8 cellular contexts compared by ENCODE assay signal in the genomic region with DNA sequence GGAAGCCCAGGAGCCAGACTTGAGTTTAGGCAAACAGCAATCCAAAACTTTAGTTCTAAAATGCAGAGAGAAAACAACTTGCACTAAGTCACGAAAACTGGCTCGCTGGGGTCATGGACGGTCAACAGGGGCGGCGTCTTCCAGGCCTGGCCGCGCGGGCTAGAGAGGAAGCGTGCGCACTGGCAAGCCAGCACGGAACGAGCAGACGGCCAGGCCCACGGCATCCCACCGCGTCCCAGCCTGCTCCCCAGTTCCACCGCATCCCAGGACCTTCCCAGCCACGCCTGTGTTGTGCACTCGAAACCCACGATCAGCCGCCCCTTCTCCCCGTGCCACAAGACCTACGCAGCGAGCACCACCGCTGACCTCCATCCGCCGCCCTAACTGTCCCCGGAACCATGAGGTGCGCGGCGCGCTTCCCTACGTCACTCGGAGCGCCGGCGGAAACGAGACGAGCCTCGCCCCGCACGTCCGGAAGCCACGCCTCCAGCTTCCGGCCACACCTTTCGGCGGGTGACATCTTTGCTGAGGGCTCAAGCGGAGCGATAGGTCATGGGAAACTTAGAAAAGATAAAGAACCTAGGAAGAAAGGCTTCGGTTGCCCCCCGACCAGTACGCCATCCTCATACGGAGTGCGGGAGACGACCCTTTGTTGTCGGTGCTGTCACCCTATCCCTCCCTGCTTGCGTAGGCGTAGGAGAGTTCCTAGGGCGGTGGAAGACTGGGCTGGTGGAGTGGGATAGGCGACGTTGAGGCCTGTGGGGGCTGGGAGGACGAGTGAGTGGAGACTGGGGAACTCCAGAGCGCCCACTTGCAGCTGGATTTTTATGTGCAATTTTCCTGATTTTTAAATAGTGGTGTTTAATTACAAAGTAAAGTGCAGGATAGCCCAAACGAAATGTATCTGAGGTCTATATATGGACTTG. TPM values are rescaled to one million over a fixed set of nuclear protein-coding genes. Genes with fewer than 3 reads are reported as not detected.
A peak's percentile ranks its signal among the peaks of the same experiment; 100 is the strongest.
DNase-seq lines count a peak whose midpoint lies in the region; TF ChIP-seq lines count a peak whose summit lies in the region.

TBRG4 (minus strand) TSS at position 400 of the 926 bp plus-strand sequence. CDS start 2,460 bp downstream, outside the sequence.

- no peaks in the 10 kb centered on the region for H3K9me3 ChIP-seq in effector memory CD4-positive, alpha-beta T cell (ENCODE audit: control insufficient read depth, low read length)

- peaks cover 26% of the 10 kb centered on the region for H3K36me3 ChIP-seq in effector memory CD4-positive, alpha-beta T cell (ENCODE audit: control insufficient read depth, insufficient read depth, low read length)

- TF ChIP-seq CTCF in GM20000 (IDR thresholded peaks at IDR 0.05; ENCODE audit: extremely low read depth, missing control alignments), result no peak

- POLR2A ChIA-PET in activated CD8-positive, alpha-beta memory T cell treated with anti-CD3 and anti-CD28 coated beads for 36 hours (lab: Charles Lee), result interaction anchor here (0.6 to 3.1 kb wide), 10 partner anchors 8 to 314 kb away, joined by 3 to 17 read pairs (median 4); partner anchors contain the start of genes CCM2 and PURB

- CTCF ChIA-PET in activated CD8-positive, alpha-beta memory T cell treated with anti-CD3 and anti-CD28 coated beads for 36 hours (lab: Charles Lee), result interaction anchor here (1.0 to 1.9 kb wide), 5 partner anchors 11 to 138 kb away, joined by 4 to 6 read pairs (median 4); no protein-coding TSS in a partner anchor

- DNase-seq in COR-L47 (lab: John Stamatoyannopoulos, UW) (peak; percentile 91), GM20000 (ENCODE audit: low spot score) (peak; percentile 92), HT-29 (ENCODE audit: low spot score) (peak; percentile 99), lung microvascular endothelial cell (ENCODE audit: low read depth in 2 of 2) (peak; percentile 95 to 96)
- DNase-seq in NK-92 treated with Interleukin-12 subunit alpha and Interleukin-12 subunit beta, amount 100 ng/mL, for 24 hours (lab: John Stamatoyannopoulos, UW), result peak; percentile 81
- DNase-seq in effector memory CD4-positive, alpha-beta T cell, result peak; percentile 85 to 90 (median 88)
- DNase-seq in stimulated activated CD4-positive, alpha-beta T cell treated with anti-CD3 and anti-CD28 coated beads, TNF-alpha, amount 100 ng/mL, for 48 hours (ENCODE audit: low read depth in 3 of 3), result peak; percentile 88 to 91 (median 88)

- peak within 1 kb of the TSS; percentile 96 for H3K27ac ChIP-seq in effector memory CD4-positive, alpha-beta T cell (ENCODE audit: insufficient read depth, low read length, poor library complexity, severe bottlenecking)

- peak within 1 kb of the TSS; percentile 67 for H3K4me3 ChIP-seq in effector memory CD4-positive, alpha-beta T cell (ENCODE audit: insufficient read depth, low read depth, low read length, poor library complexity, severe bottlenecking)

- peaks cover 30% of the 10 kb centered on the region for H3K4me1 ChIP-seq in effector memory CD4-positive, alpha-beta T cell (ENCODE audit: control insufficient read depth, insufficient read depth, low read length, poor library complexity, severe bottlenecking)

- H3K27me3 ChIP-seq in effector memory CD4-positive, alpha-beta T cell (replicated peaks; ENCODE audit: control insufficient read depth, insufficient read depth, low read length, poor library complexity, severe bottlenecking), result no peaks in the 10 kb centered on the region

RNA-seq across cellular contexts. Expression of gene TBRG4, which starts in this region (rescaled TPM):
- 230 and 255 TPM in 2 replicates for total RNA-seq in HT-29 (2014; rRNA removed; shearing (Covaris generic))
- total RNA-seq in activated CD8-positive, alpha-beta memory T cell treated with anti-CD3 and anti-CD28 coated beads for 36 hours, result 100 to 1,000 TPM; 213 to 221 TPM
- total RNA-seq in lung microvascular endothelial cell, result 37.0 and 46.8 TPM in 2 replicates

Comparison
In these comparisons a context has a peak if more than half of its experiments do, and no peak if none do; other contexts are left out.
1. Peak in every context shown above with its lines: DNase-seq, H3K4me3 ChIP-seq and H3K27ac ChIP-seq.